ENCODE assay signal across 1 cellular context in genomic region chr12:121741743-121742142, GRCh38.
TF ChIP-seq lines count a peak whose summit lies in the region.

No MANE protein-coding gene starts in this region.

TF ChIP-seq in H1, 55 proteins besides CTCF, POLR2A, EP300 and RAD21:
- TF ChIP-seq KDM4A (IDR thresholded peaks at IDR 0.05; ENCODE audit: low read depth, low read length, severe bottlenecking) (no peak), JUND (IDR thresholded peaks at IDR 0.05; ENCODE audit: low read length) (peak; percentile 53; the same call in 1 of the 2 replicates)
